In genomic region chr7:25968205-25968993, GRCh38 we compare ENCODE assay signal across 8 cellular contexts.
A peak's percentile ranks its signal among the peaks of the same experiment; 100 is the strongest.
DNase-seq lines count a peak whose midpoint lies in the region; ATAC-seq and TF ChIP-seq lines count a peak whose summit lies in the region.

No MANE protein-coding gene starts in this region.

- DNase-seq in M059J (ENCODE audit: low read depth) (peak; percentile 15), glutamatergic neuron (no peak), A172 (ENCODE audit: low spot score) (no peak), smooth muscle cell (lab: John Stamatoyannopoulos, UW; ENCODE audit: unreplicated experiment) (no peak), NCI-H1417 treated with DMSO at 0.1 percent for 48 hours (lab: John Stamatoyannopoulos, UW) (no peak), AML-193 (lab: John Stamatoyannopoulos, UW) (no peak)

- peaks cover 3% of the 10 kb centered on the region for H3K36me3 Mint-ChIP-seq in glutamatergic neuron (ENCODE audit: unreplicated experiment)

- no peak overlapping the region for H3K9ac ChIP-seq in smooth muscle cell (ENCODE audit: low read depth)

- H4K20me1 ChIP-seq in smooth muscle cell (ENCODE audit: low read depth), result no peaks in the 10 kb centered on the region

- H3K4me3 Mint-ChIP-seq in glutamatergic neuron (ENCODE audit: unreplicated experiment), result no peak overlapping the region

- H3K27ac Mint-ChIP-seq in glutamatergic neuron (ENCODE audit: unreplicated experiment), result peak overlapping the region; percentile 56

- peaks cover 5% of the 10 kb centered on the region for H3K9me3 Mint-ChIP-seq in glutamatergic neuron (ENCODE audit: unreplicated experiment)

- no peak overlapping the region for H3K4me3 ChIP-seq in smooth muscle cell

- no peak for TF ChIP-seq CTCF in glutamatergic neuron (IDR thresholded peaks at IDR 0.05; ENCODE audit: partially characterized antibody, unreplicated experiment)
- no peak for TF ChIP-seq CTCF in smooth muscle cell (IDR thresholded peaks at IDR 0.05; ENCODE audit: borderline replicate concordance, insufficient read depth, poor library complexity, severe bottlenecking)

- H3K27ac ChIP-seq in smooth muscle cell (ENCODE audit: low read depth), result no peak overlapping the region

- no peaks in the 10 kb centered on the region for H3K79me2 ChIP-seq in smooth muscle cell (ENCODE audit: low read depth)

- H3F3A ChIP-seq in smooth muscle cell (ENCODE audit: low read depth), result no peaks in the 10 kb centered on the region

- no peaks in the 10 kb centered on the region for H3K9me3 ChIP-seq in smooth muscle cell (replicated peaks; ENCODE audit: low read depth)

- H3K36me3 ChIP-seq in smooth muscle cell (ENCODE audit: low read depth), result no peaks in the 10 kb centered on the region

- 92% methylated on average over 24 of the region's 24 CpGs for WGBS in smooth muscle cell (ENCODE audit: low lambda C conversion rate)

- H3K27me3 ChIP-seq in smooth muscle cell (ENCODE audit: low read depth), result no peaks in the 10 kb centered on the region

- peaks cover 5% of the 10 kb centered on the region for H3K27me3 Mint-ChIP-seq in glutamatergic neuron (ENCODE audit: unreplicated experiment)

- ATAC-seq in GM18498 (IDR thresholded peaks at IDR 0.05; ENCODE audit: unreplicated experiment) (peak; percentile 72), GM21576 (IDR thresholded peaks at IDR 0.05; ENCODE audit: unreplicated experiment) (peak; percentile 72)

- H2AFZ ChIP-seq in smooth muscle cell (ENCODE audit: low read depth), result no peak overlapping the region

- H3K4me2 ChIP-seq in smooth muscle cell, result no peak overlapping the region

- no peaks in the 10 kb centered on the region for H3K4me1 ChIP-seq in smooth muscle cell (ENCODE audit: low read depth)

- peaks cover 16% of the 10 kb centered on the region for H3K4me1 Mint-ChIP-seq in glutamatergic neuron (ENCODE audit: low read depth, unreplicated experiment)
